Comparison of ENCODE assay signal across 34 cellular contexts in genomic region chr10:71480662-71481061, GRCh38.
"Had no signal": no experiment of that assay in that cellular context is flagged by ENCODE, and none has a peak within 500 bp of the region (broad histone marks: within the 10 kb centered on the region; RNA-seq: fewer than 3 reads in every experiment).

No MANE protein-coding gene starts in this region.

- H3K27ac Mint-ChIP-seq: activated CD4-positive, alpha-beta memory T cell treated with anti-CD3 and anti-CD28 coated beads, Interleukin-2, amount 10 ng/mL, durations not matched to agents 7 days and 5 days; activated CD4-positive, alpha-beta T cell treated with anti-CD3 and anti-CD28 coated beads for 36 hours; activated CD4-positive, alpha-beta T cell treated with anti-CD3 and anti-CD28 coated beads, Interleukin-2, amount 10 ng/mL, durations not matched to agents 24 days and 14 days; activated naive CD8-positive, alpha-beta T cell treated with anti-CD3 and anti-CD28 coated beads for 36 hours; activated naive CD8-positive, alpha-beta T cell treated with anti-CD3 and anti-CD28 coated beads, Interleukin-2, amount 50 U/mL, for 24 hours; activated T-cell treated with anti-CD3 and anti-CD28 coated beads, Interleukin-2, amount 50 U/mL, for 24 hours; activated T-cell treated with anti-CD3 and anti-CD28 coated beads, Interleukin-2, amount 50 U/mL, for 72 hours; brain had no signal

- H3K9me3 Mint-ChIP-seq: activated CD4-positive, alpha-beta memory T cell treated with anti-CD3 and anti-CD28 coated beads, Interleukin-2, amount 10 ng/mL, durations not matched to agents 7 days and 5 days; activated CD4-positive, alpha-beta T cell treated with anti-CD3 and anti-CD28 coated beads, Interleukin-2, amount 10 ng/mL, durations not matched to agents 24 days and 14 days; activated naive CD8-positive, alpha-beta T cell treated with anti-CD3 and anti-CD28 coated beads for 36 hours; activated naive CD8-positive, alpha-beta T cell treated with anti-CD3 and anti-CD28 coated beads, Interleukin-2, amount 50 U/mL, for 24 hours; activated T-cell treated with anti-CD3 and anti-CD28 coated beads, Interleukin-2, amount 50 U/mL, for 24 hours; activated T-cell treated with anti-CD3 and anti-CD28 coated beads, Interleukin-2, amount 50 U/mL, for 72 hours had no signal

- DNase-seq: activated CD4-positive, alpha-beta memory T cell treated with anti-CD3 and anti-CD28 coated beads, Interleukin-2, amount 10 ng/mL, durations not matched to agents 7 days and 5 days; activated CD4-positive, alpha-beta T cell treated with anti-CD3 and anti-CD28 coated beads for 36 hours; activated CD4-positive, alpha-beta T cell treated with anti-CD3 and anti-CD28 coated beads, Interleukin-2, amount 10 ng/mL, durations not matched to agents 24 days and 14 days; activated CD4-positive, alpha-beta T cell treated with anti-CD3 and anti-CD28 coated beads, Interleukin-2, amount 50 U/mL, for 4 hours; activated CD4-positive, CD25-positive, alpha-beta regulatory T cell; activated CD4-positive, CD25-positive, alpha-beta regulatory T cell treated with anti-CD3 and anti-CD28 coated beads, Interleukin-2, amount 50 U/mL, for 72 hours; activated CD8-positive, alpha-beta memory T cell treated with anti-CD3 and anti-CD28 coated beads, Interleukin-2, amount 50 U/mL, for 48 hours; activated effector memory CD4-positive, alpha-beta T cell treated with Interleukin-2 at 50 U/mL for 16 hours; activated gamma-delta T cell treated with Interleukin-2 at 50 U/mL for 16 hours; activated naive CD4-positive, alpha-beta T cell treated with anti-CD3 and anti-CD28 coated beads, Interleukin-2, amount 50 U/mL, for 16 hours; activated naive CD4-positive, alpha-beta T cell treated with Interleukin-2 at 50 U/mL for 16 hours; activated naive CD8-positive, alpha-beta T cell treated with anti-CD3 and anti-CD28 coated beads for 36 hours; activated naive CD8-positive, alpha-beta T cell treated with anti-CD3 and anti-CD28 coated beads, Interleukin-2, amount 50 U/mL, for 24 hours; activated T-cell treated with anti-CD3 and anti-CD28 coated beads for 4 hours; activated T-cell treated with anti-CD3 and anti-CD28 coated beads, Interleukin-2, amount 50 U/mL, for 24 hours; activated T-cell treated with anti-CD3 and anti-CD28 coated beads, Interleukin-2, amount 50 U/mL, for 72 hours; adrenal gland; amygdala; aorta; central memory CD4-positive, alpha-beta T cell; cerebellar nuclear complex; colonic mucosa; effector CD8-positive, alpha-beta T cell; foreskin fibroblast; heart left ventricle; T-helper 1 cell; T-helper 2 cell had no signal

- H3K27me3 ChIP-seq: adrenal gland, breast epithelium, cardiac muscle cell, colonic mucosa, heart left ventricle had no signal

- H3K27me3 Mint-ChIP-seq: activated naive CD8-positive, alpha-beta T cell treated with anti-CD3 and anti-CD28 coated beads for 36 hours had no signal

- H3K4me3 ChIP-seq: adrenal gland, breast epithelium, cardiac muscle cell, colonic mucosa, heart left ventricle had no signal

- ATAC-seq: activated CD4-positive, alpha-beta T cell treated with anti-CD3 and anti-CD28 coated beads for 36 hours; activated naive CD8-positive, alpha-beta T cell treated with anti-CD3 and anti-CD28 coated beads, Interleukin-2, amount 50 U/mL, for 24 hours; activated T-cell treated with anti-CD3 and anti-CD28 coated beads, Interleukin-2, amount 50 U/mL, for 72 hours; esophagus mucosa; heart left ventricle had no signal

- H3K36me3 Mint-ChIP-seq: activated naive CD8-positive, alpha-beta T cell treated with anti-CD3 and anti-CD28 coated beads for 36 hours; brain had no signal

- H3K36me3 ChIP-seq: adrenal gland, breast epithelium, cardiac muscle cell, colonic mucosa, heart left ventricle had no signal

- H3K4me3 Mint-ChIP-seq: activated CD4-positive, alpha-beta memory T cell treated with anti-CD3 and anti-CD28 coated beads, Interleukin-2, amount 10 ng/mL, durations not matched to agents 7 days and 5 days; activated CD4-positive, alpha-beta T cell treated with anti-CD3 and anti-CD28 coated beads for 36 hours; activated CD4-positive, alpha-beta T cell treated with anti-CD3 and anti-CD28 coated beads, Interleukin-2, amount 10 ng/mL, durations not matched to agents 24 days and 14 days; activated naive CD8-positive, alpha-beta T cell treated with anti-CD3 and anti-CD28 coated beads for 36 hours; activated naive CD8-positive, alpha-beta T cell treated with anti-CD3 and anti-CD28 coated beads, Interleukin-2, amount 50 U/mL, for 24 hours; activated T-cell treated with anti-CD3 and anti-CD28 coated beads, Interleukin-2, amount 50 U/mL, for 24 hours; activated T-cell treated with anti-CD3 and anti-CD28 coated beads, Interleukin-2, amount 50 U/mL, for 72 hours; brain had no signal

- H3K4me1 ChIP-seq: colonic mucosa had no signal

- H3K9me3 ChIP-seq: adrenal gland, breast epithelium, colonic mucosa, heart left ventricle had no signal

- H3K27ac ChIP-seq: adrenal gland, breast epithelium, cardiac muscle cell, colonic mucosa, heart left ventricle had no signal

- FAIRE-seq: endometrium, endothelial cell of umbilical vein, frontal cortex had no signal

- H3K4me1 Mint-ChIP-seq: activated CD4-positive, alpha-beta memory T cell treated with anti-CD3 and anti-CD28 coated beads, Interleukin-2, amount 10 ng/mL, durations not matched to agents 7 days and 5 days; activated CD4-positive, alpha-beta T cell treated with anti-CD3 and anti-CD28 coated beads for 36 hours; activated CD4-positive, alpha-beta T cell treated with anti-CD3 and anti-CD28 coated beads, Interleukin-2, amount 10 ng/mL, durations not matched to agents 24 days and 14 days; activated naive CD8-positive, alpha-beta T cell treated with anti-CD3 and anti-CD28 coated beads for 36 hours; activated naive CD8-positive, alpha-beta T cell treated with anti-CD3 and anti-CD28 coated beads, Interleukin-2, amount 50 U/mL, for 24 hours had no signal
